ENCODE assay signal across 18 cellular contexts in genomic region chr17:55388842-55389241, GRCh38. TPM values are rescaled to one million over a fixed set of nuclear protein-coding genes. Genes with fewer than 3 reads are reported as not detected.
DNase-seq lines count a peak whose midpoint lies in the region; ATAC-seq and TF ChIP-seq lines count a peak whose summit lies in the region.
"Had no signal": no experiment of that assay in that cellular context is flagged by ENCODE, and none has a peak within 500 bp of the region (broad histone marks: within the 10 kb centered on the region; RNA-seq: fewer than 3 reads in every experiment).

No MANE protein-coding gene starts in this region.

- peaks cover 7% of the 10 kb centered on the region for H3K36me3 Mint-ChIP-seq in endodermal cell (ENCODE audit: low read depth)
- H3K36me3 Mint-ChIP-seq in neural progenitor cell = peaks cover 11% of the 10 kb centered on the region

- H3K27me3 Mint-ChIP-seq in endodermal cell (ENCODE audit: insufficient read depth) (no peaks in the 10 kb centered on the region), neural progenitor cell (ENCODE audit: insufficient read depth, low read depth) (peaks cover 6% of the 10 kb centered on the region)

- ATAC-seq in body of pancreas = no peak
- ATAC-seq in GM19324 (IDR thresholded peaks at IDR 0.05; ENCODE audit: low FRiP score, unreplicated experiment) = no peak

- peaks cover 11% of the 10 kb centered on the region for H3F3A ChIP-seq in neural progenitor cell (ENCODE audit: low read depth)

- H3K4me3 Mint-ChIP-seq in endodermal cell (no peak overlapping the region), neural progenitor cell (peak overlapping the region; percentile 10)

- H3K4me1 Mint-ChIP-seq in endodermal cell = peaks cover 5% of the 10 kb centered on the region
- H3K4me1 Mint-ChIP-seq in neural progenitor cell = peaks cover 17% of the 10 kb centered on the region

- peaks cover 6% of the 10 kb centered on the region for H3K36me3 ChIP-seq in cardiac muscle cell
- H3K36me3 ChIP-seq in endodermal cell (ENCODE audit: control insufficient read depth, insufficient read depth, low read length) = peaks cover 9% of the 10 kb centered on the region
- peaks cover 7% of the 10 kb centered on the region for H3K36me3 ChIP-seq in neural progenitor cell
- H3K36me3 ChIP-seq in body of pancreas (replicated peaks in 1 of 2; ENCODE audit: insufficient read depth in 1 of 2, low read depth in 2 of 2) = no peaks in the 10 kb centered on the region

- H2AFZ ChIP-seq in neural progenitor cell (replicated peaks) = no peak overlapping the region

- no peaks in the 10 kb centered on the region for H3K79me2 ChIP-seq in neural progenitor cell (ENCODE audit: low read depth)

- no peaks in the 10 kb centered on the region for H4K20me1 ChIP-seq in neural progenitor cell (ENCODE audit: low read depth)

- peak overlapping the region; percentile 17 for H3K4me2 ChIP-seq in neural progenitor cell

- DNase-seq in cardiac muscle cell (ENCODE audit: low read depth in 1 of 2, low spot score in 1 of 2) (peak in 1 of 2 donors; percentile 72), cardiac septum (ENCODE audit: low spot score) (no peak), endodermal cell (peak; percentile 56), neural progenitor cell (ENCODE audit: low spot score) (peak; percentile 64), midbrain (lab: John Stamatoyannopoulos, UW) (no peak), body of pancreas (no peak), NCI-H2029 (lab: John Stamatoyannopoulos, UW) (no peak)
- DNase-seq: DMS153, H7, KBM-7, NCI-H1417 treated with DMSO at 0.1 percent for 48 hours, NCI-H1930, NCI-H2171, NCI-H446, OCI-M1 had no signal

- H3K27me3 ChIP-seq in cardiac muscle cell = no peaks in the 10 kb centered on the region
- no peaks in the 10 kb centered on the region for H3K27me3 ChIP-seq in endodermal cell (ENCODE audit: control insufficient read depth, insufficient read depth, low read length, poor library complexity, severe bottlenecking)
- H3K27me3 ChIP-seq in neural progenitor cell = no peaks in the 10 kb centered on the region
- no peaks in the 10 kb centered on the region for H3K27me3 ChIP-seq in body of pancreas

- H3K4me3 ChIP-seq in cardiac muscle cell (no peak overlapping the region), endodermal cell (ENCODE audit: low read length) (no peak overlapping the region), neural progenitor cell (no peak overlapping the region), body of pancreas (no peak overlapping the region)

- WGBS in endodermal cell (ENCODE audit: insufficient coverage in 1 of 2, insufficient read length in 1 of 2), 2 experiments = 85% methylated on average over 3 of the region's 3 CpGs; no CpG with 5 or more reads in 1 of the 2 experiments
- WGBS in body of pancreas, 2 donors = 66% methylated on average over 3 of the region's 3 CpGs

- TF ChIP-seq CTCF in cardiac muscle cell (IDR thresholded peaks at IDR 0.05; ENCODE audit: low read depth, low read length) (no peak), endodermal cell (conservative IDR thresholded peaks at IDR 0.05) (no peak), neural progenitor cell (IDR thresholded peaks at IDR 0.05) (no peak), body of pancreas (IDR thresholded peaks at IDR 0.05) (no peak)

- peak overlapping the region; percentile 86 for H3K27ac ChIP-seq in cardiac muscle cell
- peak overlapping the region; percentile 63 for H3K27ac ChIP-seq in endodermal cell (ENCODE audit: low read depth, low read length)
- H3K27ac ChIP-seq in neural progenitor cell = peak overlapping the region; percentile 31
- no peak overlapping the region for H3K27ac ChIP-seq in body of pancreas
- H3K27ac ChIP-seq: C4-2B, HL-60 had no signal

- H3K27ac Mint-ChIP-seq in endodermal cell (no peak overlapping the region), neural progenitor cell (no peak overlapping the region)

- H3K9me3 Mint-ChIP-seq in endodermal cell (no peaks in the 10 kb centered on the region), neural progenitor cell (no peaks in the 10 kb centered on the region)

- H3K9me3 ChIP-seq in cardiac muscle cell (ENCODE audit: low read depth) (no peaks in the 10 kb centered on the region), endodermal cell (ENCODE audit: control insufficient read depth, low read length) (no peaks in the 10 kb centered on the region), neural progenitor cell (ENCODE audit: low read depth) (no peaks in the 10 kb centered on the region), body of pancreas (no peaks in the 10 kb centered on the region)

- H3K9ac ChIP-seq in endodermal cell (ENCODE audit: extremely low read depth, low read length, poor library complexity, severe bottlenecking) (no peak overlapping the region), neural progenitor cell (no peak overlapping the region)

- TF ChIP-seq POLR2A in body of pancreas (IDR thresholded peaks at IDR 0.05) = no peak

- H3K4me1 ChIP-seq in cardiac muscle cell (ENCODE audit: low read depth) (peaks cover 36% of the 10 kb centered on the region), endodermal cell (ENCODE audit: control insufficient read depth, insufficient read depth, low read length) (no peaks in the 10 kb centered on the region), neural progenitor cell (peaks cover 16% of the 10 kb centered on the region), body of pancreas (no peaks in the 10 kb centered on the region)

- intact Hi-C loops in cardiac septum (cut with DNase I) (no loop called here), body of pancreas (cut with DNase I) (no loop called here)

RNA-seq across cellular contexts. Expression of gene MMD, which starts 32.8 kb away (rescaled TPM):
- total RNA-seq in cardiac muscle cell (65.3 and 112 TPM in 2 replicates), cardiac septum (12.6 TPM), endodermal cell (10 to 100 TPM; 40.1 to 40.2 TPM), neural progenitor cell (ENCODE audit: low replicate concordance) (73.7 and 122 TPM in 2 replicates), body of pancreas (10 to 100 TPM in 1 of 2 donors, 1 to 10 TPM in 1; 4.4 to 12.5 TPM)
- polyA plus RNA-seq in cardiac muscle cell = 85.0 and 112 TPM in 2 replicates
- 57.9 TPM for polyA plus RNA-seq in endodermal cell (2013, experiment 1 of 2)
- 59.9 TPM for polyA plus RNA-seq in endodermal cell (2013, experiment 2 of 2)

Comparison
In these comparisons a context has a peak if more than half of its experiments do, and no peak if none do; other contexts are left out.
1. DNase-seq: peak in endodermal cell (single experiment) and neural progenitor cell (single experiment); none in cardiac septum (single experiment), midbrain (single experiment), body of pancreas (0 of 4) and NCI-H2029 (single experiment).
2. H3K27ac ChIP-seq: peak in cardiac muscle cell (single experiment), endodermal cell (single experiment) and neural progenitor cell (single experiment); none in body of pancreas (0 of 4).